ENCODE assay signal across 8 cellular contexts in genomic region chr20:25622450-25623224, GRCh38. TPM values are rescaled to one million over a fixed set of nuclear protein-coding genes. Genes with fewer than 3 reads are reported as not detected.
DNase-seq lines count a peak whose midpoint lies in the region; ATAC-seq, FAIRE-seq and TF ChIP-seq lines count a peak whose summit lies in the region.

No MANE protein-coding gene starts in this region.

- H3K4me1 ChIP-seq in left ventricle myocardium inferior (peaks cover 29% of the 10 kb centered on the region), astrocyte (ENCODE audit: insufficient read depth, low read length) (peaks cover 16% of the 10 kb centered on the region), lower lobe of right lung (peaks cover 17% of the 10 kb centered on the region)

- peaks cover 7% of the 10 kb centered on the region for H3K4me1 Mint-ChIP-seq in astrocyte (ENCODE audit: low read depth, unreplicated experiment)

- TF ChIP-seq CTCF in left ventricle myocardium inferior (IDR thresholded peaks at IDR 0.05; ENCODE audit: borderline replicate concordance) (no peak), astrocyte (IDR thresholded peaks at IDR 0.05; ENCODE audit: insufficient read depth, low read depth, low read length) (no peak), lower lobe of right lung (IDR thresholded peaks at IDR 0.05) (no peak)

- H3K4me3 ChIP-seq in left ventricle myocardium inferior (peak overlapping the region; percentile 89), astrocyte (ENCODE audit: insufficient read depth, low read depth, low read length) (peak overlapping the region; percentile 77), lower lobe of right lung (peak overlapping the region; percentile 84)

- H3K9me3 ChIP-seq in left ventricle myocardium inferior (replicated peaks) (no peaks in the 10 kb centered on the region), astrocyte (ENCODE audit: insufficient read depth, low read depth, low read length) (no peaks in the 10 kb centered on the region), lower lobe of right lung (no peaks in the 10 kb centered on the region)

- H2AFZ ChIP-seq in astrocyte (ENCODE audit: low read depth, low read length): peak overlapping the region; percentile 87

- peak overlapping the region; percentile 91 for H3K27ac ChIP-seq in left ventricle myocardium inferior (replicated peaks)
- H3K27ac ChIP-seq in astrocyte (ENCODE audit: low read depth, low read length): peak overlapping the region; percentile 85
- peak overlapping the region; percentile 96 for H3K27ac ChIP-seq in lower lobe of right lung

- peaks cover 2% of the 10 kb centered on the region for H3K9me3 Mint-ChIP-seq in astrocyte (ENCODE audit: unreplicated experiment)

- peaks cover 33% of the 10 kb centered on the region for H4K20me1 ChIP-seq in astrocyte (ENCODE audit: insufficient read depth, low read length)

- H3K36me3 Mint-ChIP-seq in astrocyte (ENCODE audit: low read depth, unreplicated experiment): no peaks in the 10 kb centered on the region

- H3K79me2 ChIP-seq in astrocyte (ENCODE audit: insufficient read depth, low read length): peaks cover 56% of the 10 kb centered on the region

- H3K27me3 ChIP-seq in left ventricle myocardium inferior (ENCODE audit: low read depth): no peaks in the 10 kb centered on the region
- H3K27me3 ChIP-seq in astrocyte (ENCODE audit: insufficient read depth, low read length): no peaks in the 10 kb centered on the region
- no peaks in the 10 kb centered on the region for H3K27me3 ChIP-seq in lower lobe of right lung (ENCODE audit: low read depth)

- DNase-seq in left ventricle myocardium inferior: no peak
- no peak for DNase-seq in cardiac septum (ENCODE audit: low spot score)
- DNase-seq in astrocyte (ENCODE audit: low read depth): peak; percentile 14
- no peak for DNase-seq in lower lobe of right lung
- peak; percentile 12 for DNase-seq in urothelium cell line (ENCODE audit: low spot score)
- DNase-seq in GF-D8 (lab: John Stamatoyannopoulos, UW): no peak
- no peak for DNase-seq in T1000 (lab: John Stamatoyannopoulos, UW)

- ATAC-seq in lower lobe of right lung: no peak
- ATAC-seq in HG02973 (IDR thresholded peaks at IDR 0.05; ENCODE audit: unreplicated experiment): no peak

- peak overlapping the region; percentile 89 for H3K9ac ChIP-seq in astrocyte (ENCODE audit: low read length)

- peak overlapping the region; percentile 15 for H3K27ac Mint-ChIP-seq in astrocyte (ENCODE audit: unreplicated experiment)

- H3K36me3 ChIP-seq in left ventricle myocardium inferior (no peaks in the 10 kb centered on the region), astrocyte (ENCODE audit: insufficient read depth, low read length) (no peaks in the 10 kb centered on the region), lower lobe of right lung (no peaks in the 10 kb centered on the region)

- H3K4me2 ChIP-seq in astrocyte (ENCODE audit: low read length): peak overlapping the region; percentile 93

- no peak for FAIRE-seq in astrocyte (lab: Jason Lieb, UNC)
- FAIRE-seq in urothelium cell line (lab: Jason Lieb, UNC): no peak

- H3K27me3 Mint-ChIP-seq in astrocyte (ENCODE audit: low read depth, unreplicated experiment): no peaks in the 10 kb centered on the region

- peak overlapping the region; percentile 94 for H3K4me3 Mint-ChIP-seq in astrocyte (ENCODE audit: unreplicated experiment)

- intact Hi-C loops in left ventricle myocardium inferior (cut with micrococcal nuclease): no loop called here
- intact Hi-C loops in cardiac septum (cut with DNase I): loop anchor here (5.0 kb wide), 1 partner anchor 75 kb away; the partner anchor contains the start of gene ZNF337
- intact Hi-C loops in lower lobe of right lung (cut with DNase I): no loop called here

RNA-seq across cellular contexts. Expression of gene NANP, which starts 1.2 kb away (rescaled TPM):
- total RNA-seq in left ventricle myocardium inferior (2.7 TPM), cardiac septum (2.8 TPM), astrocyte (5.0 and 5.7 TPM in 2 replicates), lower lobe of right lung (5.4 TPM)

RNA-seq across cellular contexts. Expression of gene NINL, which starts 37.3 kb away (rescaled TPM):
- total RNA-seq in left ventricle myocardium inferior (1.8 TPM), cardiac septum (1.4 TPM), astrocyte (7.9 and 10.2 TPM in 2 replicates), lower lobe of right lung (10.7 TPM)

Comparison
In these comparisons a context has a peak if more than half of its experiments do, and no peak if none do; other contexts are left out.
1. DNase-seq: peak in astrocyte (single experiment) and urothelium cell line (single experiment); none in left ventricle myocardium inferior (single experiment), cardiac septum (single experiment), lower lobe of right lung (single experiment), GF-D8 (single experiment) and T1000 (single experiment).
2. Peak in every context shown above with its lines, with median percentiles within 50 percentile points of each other: H3K27ac ChIP-seq and H3K4me3 ChIP-seq.